3 cellular contexts compared by ENCODE assay signal in the genomic region with DNA sequence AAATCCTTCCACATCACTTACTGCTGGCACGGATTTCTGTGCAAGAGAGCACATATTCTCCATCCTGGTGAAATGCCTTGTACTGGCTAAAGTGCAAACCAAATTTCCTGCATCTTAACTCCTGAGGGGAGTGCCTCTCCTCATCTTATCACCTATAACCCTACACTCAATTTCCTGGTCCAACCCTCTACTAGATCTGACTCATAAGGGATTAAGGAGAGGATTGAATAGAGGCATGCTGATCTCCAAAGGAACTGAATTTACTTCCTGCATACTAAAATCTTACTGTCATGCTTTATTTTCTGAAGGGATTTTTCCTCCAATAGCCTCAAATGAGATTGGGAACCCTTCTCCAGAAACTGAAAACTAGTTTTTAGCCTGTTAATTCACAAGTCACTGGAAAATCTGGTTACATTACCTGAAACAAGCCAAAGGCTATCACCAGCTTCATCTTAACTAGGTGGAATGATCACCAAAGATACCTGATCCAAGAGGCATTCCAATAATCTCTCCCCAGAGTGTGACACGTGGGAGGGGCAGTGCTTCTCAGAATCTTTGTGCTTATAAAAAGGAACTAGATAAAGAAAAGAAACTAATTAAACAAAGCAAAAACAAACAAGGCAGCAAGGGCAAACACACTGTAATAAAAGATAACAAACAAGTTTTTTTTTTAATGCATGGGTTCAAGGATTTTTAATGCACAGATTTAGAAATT.
TF ChIP-seq lines count a peak whose summit lies in the region.

No MANE protein-coding gene starts in this region.

TF ChIP-seq in GM23338, 12 proteins besides CTCF, POLR2A, EP300 and RAD21 (continues in another document):
- TF ChIP-seq, protein P1, sequence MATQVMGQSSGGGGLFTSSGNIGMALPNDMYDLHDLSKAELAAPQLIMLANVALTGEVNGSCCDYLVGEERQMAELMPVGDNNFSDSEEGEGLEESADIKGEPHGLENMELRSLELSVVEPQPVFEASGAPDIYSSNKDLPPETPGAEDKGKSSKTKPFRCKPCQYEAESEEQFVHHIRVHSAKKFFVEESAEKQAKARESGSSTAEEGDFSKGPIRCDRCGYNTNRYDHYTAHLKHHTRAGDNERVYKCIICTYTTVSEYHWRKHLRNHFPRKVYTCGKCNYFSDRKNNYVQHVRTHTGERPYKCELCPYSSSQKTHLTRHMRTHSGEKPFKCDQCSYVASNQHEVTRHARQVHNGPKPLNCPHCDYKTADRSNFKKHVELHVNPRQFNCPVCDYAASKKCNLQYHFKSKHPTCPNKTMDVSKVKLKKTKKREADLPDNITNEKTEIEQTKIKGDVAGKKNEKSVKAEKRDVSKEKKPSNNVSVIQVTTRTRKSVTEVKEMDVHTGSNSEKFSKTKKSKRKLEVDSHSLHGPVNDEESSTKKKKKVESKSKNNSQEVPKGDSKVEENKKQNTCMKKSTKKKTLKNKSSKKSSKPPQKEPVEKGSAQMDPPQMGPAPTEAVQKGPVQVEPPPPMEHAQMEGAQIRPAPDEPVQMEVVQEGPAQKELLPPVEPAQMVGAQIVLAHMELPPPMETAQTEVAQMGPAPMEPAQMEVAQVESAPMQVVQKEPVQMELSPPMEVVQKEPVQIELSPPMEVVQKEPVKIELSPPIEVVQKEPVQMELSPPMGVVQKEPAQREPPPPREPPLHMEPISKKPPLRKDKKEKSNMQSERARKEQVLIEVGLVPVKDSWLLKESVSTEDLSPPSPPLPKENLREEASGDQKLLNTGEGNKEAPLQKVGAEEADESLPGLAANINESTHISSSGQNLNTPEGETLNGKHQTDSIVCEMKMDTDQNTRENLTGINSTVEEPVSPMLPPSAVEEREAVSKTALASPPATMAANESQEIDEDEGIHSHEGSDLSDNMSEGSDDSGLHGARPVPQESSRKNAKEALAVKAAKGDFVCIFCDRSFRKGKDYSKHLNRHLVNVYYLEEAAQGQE (IDR thresholded peaks at IDR 0.05; ENCODE audit: unreplicated experiment) = no peak
- no peak for TF ChIP-seq JUNB (IDR thresholded peaks at IDR 0.05; ENCODE audit: unreplicated experiment)
- no peak for TF ChIP-seq ZNF331 (CRISPR knock-in tag; IDR thresholded peaks at IDR 0.05; ENCODE audit: low read depth)

TF ChIP-seq in H1, 55 proteins besides CTCF, POLR2A, EP300 and RAD21:
- TF ChIP-seq EZH2 (IDR thresholded peaks at IDR 0.05; ENCODE audit: low read depth, low read length, severe bottlenecking) = no peak
- no peak for TF ChIP-seq HDAC6 (IDR thresholded peaks at IDR 0.05; ENCODE audit: low read depth, low read length)
- TF ChIP-seq POU5F1 (IDR thresholded peaks at IDR 0.05; ENCODE audit: low read depth, low read length) = no peak
- no peak for TF ChIP-seq FOSL1 (IDR thresholded peaks at IDR 0.05; ENCODE audit: insufficient read depth, low read depth, low read length)
- no peak for TF ChIP-seq POLR2AphosphoS5 (IDR thresholded peaks at IDR 0.05; ENCODE audit: low read depth, low read length)
- no peak for TF ChIP-seq SIRT6 (IDR thresholded peaks at IDR 0.05; ENCODE audit: low read length)
- TF ChIP-seq RFX5 (IDR thresholded peaks at IDR 0.05; ENCODE audit: borderline replicate concordance, low read depth, low read length) = no peak
- no peak for TF ChIP-seq TBP (IDR thresholded peaks at IDR 0.05; ENCODE audit: low read depth, low read length)
- no peak for TF ChIP-seq SUZ12 (IDR thresholded peaks at IDR 0.05; ENCODE audit: low read length)
- no peak for TF ChIP-seq TCF12 (IDR thresholded peaks at IDR 0.05; ENCODE audit: low read depth, low read length)
- TF ChIP-seq BCL11A (IDR thresholded peaks at IDR 0.05; ENCODE audit: low read depth in 2 of 2, low read length in 2 of 2) = no peak
- no peak for TF ChIP-seq CREB1 (IDR thresholded peaks at IDR 0.05)

TF ChIP-seq in SK-N-SH treated with all-trans-retinoic acid at 6 μM for 48 hours, 23 proteins besides CTCF, POLR2A, EP300 and RAD21:
- TF ChIP-seq OSR1 (CRISPR knock-in tag; IDR thresholded peaks at IDR 0.05) (no peak), ZNF8 (CRISPR knock-in tag; IDR thresholded peaks at IDR 0.05) (no peak), BACH2 (CRISPR knock-in tag; IDR thresholded peaks at IDR 0.05; ENCODE audit: borderline replicate concordance) (no peak), ESRRG (CRISPR knock-in tag; IDR thresholded peaks at IDR 0.05) (no peak), ZFP30 (CRISPR knock-in tag; IDR thresholded peaks at IDR 0.05) (no peak), CREB5 (CRISPR knock-in tag; IDR thresholded peaks at IDR 0.05; ENCODE audit: low read depth) (no peak), POU6F1 (CRISPR knock-in tag; IDR thresholded peaks at IDR 0.05; ENCODE audit: borderline replicate concordance, low read depth) (no peak), RARB (CRISPR knock-in tag; IDR thresholded peaks at IDR 0.05) (no peak), ZC3H10 (CRISPR knock-in tag; IDR thresholded peaks at IDR 0.05) (no peak), ARNTL (CRISPR knock-in tag; IDR thresholded peaks at IDR 0.05; ENCODE audit: borderline replicate concordance, low read depth) (no peak), ZFP3 (CRISPR knock-in tag; IDR thresholded peaks at IDR 0.05) (no peak), PATZ1 (CRISPR knock-in tag; IDR thresholded peaks at IDR 0.05; ENCODE audit: borderline replicate concordance) (no peak), ISL1 (CRISPR knock-in tag; IDR thresholded peaks at IDR 0.05) (no peak)
